In the genomic region with DNA sequence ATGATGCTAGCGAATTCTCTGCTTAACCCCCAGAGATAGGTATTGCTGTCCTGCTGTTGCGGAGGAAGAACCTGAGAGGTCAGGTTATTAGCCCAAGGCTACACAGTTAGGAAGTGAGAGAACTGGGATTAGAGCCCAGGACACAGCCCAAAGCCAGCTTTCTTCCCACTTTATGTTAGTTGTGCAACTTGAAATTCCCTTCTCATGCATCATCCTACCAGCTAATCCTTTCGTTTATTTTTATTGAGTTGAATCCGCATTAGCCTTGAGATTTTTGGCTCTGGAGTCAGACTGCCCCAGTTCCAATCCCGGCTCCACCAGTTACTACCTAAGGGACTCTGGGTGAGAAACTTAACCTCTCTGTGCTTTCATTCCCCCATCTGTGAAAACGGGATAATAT, we compare ENCODE assay signal across 1 cellular context.
TF ChIP-seq lines count a peak whose summit lies in the region.

No MANE protein-coding gene starts in this region.

TF ChIP-seq in IMR-90, 13 proteins besides CTCF, POLR2A, EP300 and RAD21:
- TF ChIP-seq CHD1 (IDR thresholded peaks at IDR 0.05; ENCODE audit: low read depth, low read length) (no peak), MAZ (IDR thresholded peaks at IDR 0.05; ENCODE audit: borderline replicate concordance, low read depth, low read length) (peak; percentile 14; the same call in 1 of the 2 replicates), BHLHE40 (IDR thresholded peaks at IDR 0.05; ENCODE audit: low read depth, low read length) (peak; percentile 48; the same call in 1 of the 2 replicates), SMC3 (IDR thresholded peaks at IDR 0.05; ENCODE audit: low read depth, low read length) (peak; percentile 17; the same call in 1 of the 2 replicates), RFX5 (IDR thresholded peaks at IDR 0.05; ENCODE audit: low read depth, low read length) (no peak), NFE2L2 (IDR thresholded peaks at IDR 0.05; ENCODE audit: low read depth, low read length) (no peak), RCOR1 (IDR thresholded peaks at IDR 0.05; ENCODE audit: insufficient replicate concordance, low read length) (peak; percentile 96), MXI1 (IDR thresholded peaks at IDR 0.05; ENCODE audit: borderline replicate concordance, low read depth, low read length) (no peak), MAFK (IDR thresholded peaks at IDR 0.05; ENCODE audit: low read depth, low read length) (no peak), CEBPB (IDR thresholded peaks at IDR 0.05; ENCODE audit: low read depth, low read length) (peak; percentile 100), FOS (IDR thresholded peaks at IDR 0.05; ENCODE audit: low read depth, low read length) (peak; percentile 91)
- TF ChIP-seq, protein P1, sequence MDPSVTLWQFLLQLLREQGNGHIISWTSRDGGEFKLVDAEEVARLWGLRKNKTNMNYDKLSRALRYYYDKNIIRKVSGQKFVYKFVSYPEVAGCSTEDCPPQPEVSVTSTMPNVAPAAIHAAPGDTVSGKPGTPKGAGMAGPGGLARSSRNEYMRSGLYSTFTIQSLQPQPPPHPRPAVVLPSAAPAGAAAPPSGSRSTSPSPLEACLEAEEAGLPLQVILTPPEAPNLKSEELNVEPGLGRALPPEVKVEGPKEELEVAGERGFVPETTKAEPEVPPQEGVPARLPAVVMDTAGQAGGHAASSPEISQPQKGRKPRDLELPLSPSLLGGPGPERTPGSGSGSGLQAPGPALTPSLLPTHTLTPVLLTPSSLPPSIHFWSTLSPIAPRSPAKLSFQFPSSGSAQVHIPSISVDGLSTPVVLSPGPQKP (IDR thresholded peaks at IDR 0.05; ENCODE audit: borderline replicate concordance, low read depth, low read length), result no peak
- TF ChIP-seq, protein P2, sequence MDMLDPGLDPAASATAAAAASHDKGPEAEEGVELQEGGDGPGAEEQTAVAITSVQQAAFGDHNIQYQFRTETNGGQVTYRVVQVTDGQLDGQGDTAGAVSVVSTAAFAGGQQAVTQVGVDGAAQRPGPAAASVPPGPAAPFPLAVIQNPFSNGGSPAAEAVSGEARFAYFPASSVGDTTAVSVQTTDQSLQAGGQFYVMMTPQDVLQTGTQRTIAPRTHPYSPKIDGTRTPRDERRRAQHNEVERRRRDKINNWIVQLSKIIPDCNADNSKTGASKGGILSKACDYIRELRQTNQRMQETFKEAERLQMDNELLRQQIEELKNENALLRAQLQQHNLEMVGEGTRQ (IDR thresholded peaks at IDR 0.05; ENCODE audit: low read depth, low read length), result no peak
